Comparison of ENCODE assay signal across 9 cellular contexts in genomic region chr3:3015472-3016089, GRCh38.
A peak's percentile ranks its signal among the peaks of the same experiment; 100 is the strongest.
DNase-seq lines count a peak whose midpoint lies in the region; ATAC-seq and TF ChIP-seq lines count a peak whose summit lies in the region.
"Had no signal": no experiment of that assay in that cellular context is flagged by ENCODE, and none has a peak within 500 bp of the region (broad histone marks: within the 10 kb centered on the region; RNA-seq: fewer than 3 reads in every experiment).

No MANE protein-coding gene starts in this region.

- peaks cover 0 to 17% (median 0%) of the 10 kb centered on the region in 3 donors for H3K4me1 ChIP-seq in esophagus squamous epithelium

- no peak overlapping the region for H3K4me3 ChIP-seq in esophagus squamous epithelium

- no peaks in the 10 kb centered on the region for H3K36me3 ChIP-seq in esophagus squamous epithelium
- H3K36me3 ChIP-seq: neutrophil had no signal

- intact Hi-C loops in esophagus squamous epithelium (cut with DNase I): no loop called here

- peak; percentile 62 for ATAC-seq in HG03135 (IDR thresholded peaks at IDR 0.05; ENCODE audit: unreplicated experiment)

- peak; percentile 15 for DNase-seq in SIG-M5 treated with dmso at 0.1 percent for 504 hours (lab: John Stamatoyannopoulos, UW; ENCODE audit: unreplicated experiment)
- DNase-seq in SIG-M5 (lab: John Stamatoyannopoulos, UW): no peak
- peak; percentile 27 for DNase-seq in NCI-H82 treated with DMSO at 0.1 percent for 48 hours (lab: John Stamatoyannopoulos, UW; ENCODE audit: unreplicated experiment)
- DNase-seq in esophagus squamous epithelium (lab: John Stamatoyannopoulos, UW): no peak
- DNase-seq in putamen (ENCODE audit: low spot score): peak; percentile 31
- DNase-seq in stimulated activated CD4-positive, alpha-beta T cell treated with anti-CD3 and anti-CD28 coated beads, Interleukin-1b, Interleukin-23, amount 100 ng/mL, for 48 hours: no peak
- no peak for DNase-seq in activated CD8-positive, alpha-beta memory T cell treated with anti-CD3 and anti-CD28 coated beads, Interleukin-2, amount 50 U/mL, for 48 hours

- H3K27ac ChIP-seq in esophagus squamous epithelium: no peak overlapping the region
- H3K27ac ChIP-seq: neutrophil had no signal

- 26 to 28% methylated on average over 5 of the region's 5 CpGs for WGBS in esophagus squamous epithelium, 2 donors

- TF ChIP-seq POLR2A in esophagus squamous epithelium (IDR thresholded peaks at IDR 0.05): no peak

- no peaks in the 10 kb centered on the region for H3K27me3 ChIP-seq in esophagus squamous epithelium
- H3K27me3 ChIP-seq: neutrophil had no signal

- TF ChIP-seq CTCF in esophagus squamous epithelium (IDR thresholded peaks at IDR 0.05): peak in 5 of 6 experiments; percentile 15 to 48 (median 37)

- no peaks in the 10 kb centered on the region for H3K9me3 ChIP-seq in esophagus squamous epithelium
- H3K9me3 ChIP-seq: neutrophil had no signal

Comparison
In these comparisons a context has a peak if more than half of its experiments do, and no peak if none do; other contexts are left out.
1. DNase-seq: peak in SIG-M5 treated with dmso at 0.1 percent for 504 hours (single experiment), NCI-H82 treated with DMSO at 0.1 percent for 48 hours (single experiment) and putamen (single experiment); none in SIG-M5 (single experiment), esophagus squamous epithelium (single experiment), stimulated activated CD4-positive, alpha-beta T cell treated with anti-CD3 and anti-CD28 coated beads, Interleukin-1b, Interleukin-23, amount 100 ng/mL, for 48 hours (single experiment) and activated CD8-positive, alpha-beta memory T cell treated with anti-CD3 and anti-CD28 coated beads, Interleukin-2, amount 50 U/mL, for 48 hours (single experiment).